8 cellular contexts compared by ENCODE assay signal in the genomic region with DNA sequence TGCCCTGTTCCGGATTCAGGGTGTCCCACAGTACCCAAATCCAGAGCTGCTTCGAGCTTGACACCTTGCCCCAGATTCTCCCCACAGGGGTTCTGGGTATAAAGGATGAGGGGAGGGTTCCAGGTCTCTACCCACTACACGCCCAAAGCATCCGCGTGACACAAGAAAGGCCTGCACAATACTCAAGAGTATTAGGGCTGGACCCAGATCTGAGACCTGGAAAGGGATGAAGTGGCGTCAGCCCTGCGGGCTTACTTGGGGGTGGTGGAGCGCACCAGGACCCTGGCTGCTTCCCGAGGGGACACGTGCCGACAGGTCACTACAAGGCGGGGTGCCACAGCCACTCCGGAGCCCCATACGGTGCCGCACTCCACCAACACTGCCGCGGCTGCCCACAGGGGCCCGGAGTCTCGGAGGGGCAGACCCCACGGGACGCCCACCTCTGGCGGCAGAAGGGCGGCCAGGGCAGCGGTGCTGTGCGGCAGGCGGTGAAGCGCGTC. TPM values are rescaled to one million over a fixed set of nuclear protein-coding genes. Genes with fewer than 3 reads are reported as not detected.
A peak's percentile ranks its signal among the peaks of the same experiment; 100 is the strongest.
DNase-seq lines count a peak whose midpoint lies in the region; ATAC-seq and TF ChIP-seq lines count a peak whose summit lies in the region.

No MANE protein-coding gene starts in this region.

- H3K9ac ChIP-seq in mammary epithelial cell (ENCODE audit: insufficient read depth, low read length), result peak overlapping the region; percentile 78

- H3K4me2 ChIP-seq in mammary epithelial cell (ENCODE audit: insufficient read depth, low read depth, low read length), result peak overlapping the region; percentile 99

- H3K36me3 ChIP-seq in A673 (ENCODE audit: insufficient read depth, low read length, poor library complexity, severe bottlenecking), result peaks cover 9% of the 10 kb centered on the region
- H3K36me3 ChIP-seq in mammary epithelial cell (ENCODE audit: insufficient read depth, low read length), result peaks cover 3% of the 10 kb centered on the region
- H3K36me3 ChIP-seq in mucosa of descending colon (ENCODE audit: low read depth), result no peaks in the 10 kb centered on the region

- peak overlapping the region; percentile 89 for H2AFZ ChIP-seq in mammary epithelial cell (ENCODE audit: low read depth, low read length)

- H3K79me2 ChIP-seq in mammary epithelial cell (ENCODE audit: insufficient read depth, low read length), result peaks cover 60% of the 10 kb centered on the region

- intact Hi-C loops in A673 (cut with micrococcal nuclease; ENCODE audit: unreplicated experiment) (loop anchor here (5.0 kb wide), 2 partner anchors 93 to 237 kb away; partner anchors contain the start of genes LRRC20 and MACROH2A2), mammary epithelial cell (cut with micrococcal nuclease) (loop anchor here (5.0 kb wide), 2 partner anchors 93 to 242 kb away; partner anchors contain the start of gene MACROH2A2), mucosa of descending colon (cut with DNase I, micrococcal nuclease) (no loop called here)

- DNase-seq in A673 (ENCODE audit: low spot score), result no peak
- DNase-seq in mammary epithelial cell, result no peak
- DNase-seq in mucosa of descending colon, result peak in 1 of 3 donors; percentile 70
- DNase-seq in COR-L47 (lab: John Stamatoyannopoulos, UW), result no peak
- DNase-seq in stimulated activated CD4-positive, alpha-beta T cell treated with anti-CD3 and anti-CD28 coated beads, Interleukin-12 subunit alpha, Interleukin-12 subunit beta, amount 100 ng/mL, for 4 hours, result no peak
- no peak for DNase-seq in NCI-H2081 (lab: John Stamatoyannopoulos, UW)

- CTCF ChIA-PET in A673 (lab: Charles Lee), result interaction anchor here (2.4 kb wide), 1 partner anchor 219 kb away, joined by 13 read pairs; no protein-coding TSS in a partner anchor
- CTCF ChIA-PET in mammary epithelial cell (lab: Charles Lee; ENCODE audit: low non-redundant PET), result interaction anchor here (0.7 to 1.9 kb wide), 2 partner anchors 29 to 72 kb away, joined by 3 to 24 read pairs; no protein-coding TSS in a partner anchor

- dilution Hi-C loops in mammary epithelial cell (cut with HindIII; ENCODE audit: low sequenced_read_pairs), result loop anchor here (10.0 kb wide), 2 partner anchors 210 to 240 kb away; partner anchors contain the start of gene LRRC20

- no TSS peak for BruUV-seq in A673 (replicated peaks; lab: Mats Ljungman, UMichigan)
- no TSS peak for BruUV-seq in mammary epithelial cell (replicated peaks; lab: Mats Ljungman, UMichigan)

- no peaks in the 10 kb centered on the region for H3K27me3 ChIP-seq in A673 (replicated peaks; ENCODE audit: insufficient read depth, low read depth, low read length, poor library complexity)
- no peaks in the 10 kb centered on the region for H3K27me3 ChIP-seq in mammary epithelial cell (ENCODE audit: insufficient read depth, low read length)

- H3K9me3 ChIP-seq in A673 (ENCODE audit: low read depth, low read length, poor library complexity, severe bottlenecking), result no peaks in the 10 kb centered on the region
- H3K9me3 ChIP-seq in mammary epithelial cell (replicated peaks; ENCODE audit: insufficient read depth, low read length), result no peaks in the 10 kb centered on the region
- no peaks in the 10 kb centered on the region for H3K9me3 ChIP-seq in mucosa of descending colon

- no peak for TF ChIP-seq CTCF in A673 (conservative IDR thresholded peaks at IDR 0.05; ENCODE audit: low read depth, low read length)
- TF ChIP-seq CTCF in mammary epithelial cell (conservative IDR thresholded peaks at IDR 0.05 in 1 of 2, IDR thresholded peaks at IDR 0.05 in 1 of 2; ENCODE audit: extremely low read depth in 1 of 2, insufficient read depth in 1 of 2, low read depth in 1 of 2, low read length in 2 of 2), result no peak
- no peak for TF ChIP-seq CTCF in mucosa of descending colon (IDR thresholded peaks at IDR 0.05)

- H3K4me1 ChIP-seq in A673 (ENCODE audit: insufficient read depth, low read length, poor library complexity, severe bottlenecking), result peaks cover 24% of the 10 kb centered on the region
- peaks cover 18% of the 10 kb centered on the region for H3K4me1 ChIP-seq in mammary epithelial cell (ENCODE audit: insufficient read depth, low read length)
- peaks cover 19% of the 10 kb centered on the region for H3K4me1 ChIP-seq in mucosa of descending colon (ENCODE audit: low read depth)

- in situ Hi-C loops in mammary epithelial cell (cut with MboI; ENCODE audit: low sequenced_read_pairs in 2 of 2), result no loop called here

- ATAC-seq in GM19025 (IDR thresholded peaks at IDR 0.05; ENCODE audit: low read depth, unreplicated experiment), result peak; percentile 7
- ATAC-seq in HG03565 (IDR thresholded peaks at IDR 0.05; ENCODE audit: unreplicated experiment), result peak; percentile 8
- no peak for ATAC-seq in mucosa of descending colon

- H3K4me3 ChIP-seq in A673 (ENCODE audit: low read depth, low read length, poor library complexity, severe bottlenecking), result peak overlapping the region; percentile 75
- H3K4me3 ChIP-seq in mammary epithelial cell (replicated peaks in 1 of 3; ENCODE audit: insufficient read depth in 1 of 3, low read depth in 2 of 3, low read length in 3 of 3), result peak overlapping the region; percentile 74 to 86 (median 79)
- peak overlapping the region; percentile 54 for H3K4me3 ChIP-seq in mucosa of descending colon

- H4K20me1 ChIP-seq in mammary epithelial cell (ENCODE audit: insufficient read depth, low read length), result no peaks in the 10 kb centered on the region

- H3K27ac ChIP-seq in A673 (ENCODE audit: low read depth, low read length, poor library complexity, severe bottlenecking), result peak overlapping the region; percentile 97
- H3K27ac ChIP-seq in mammary epithelial cell (ENCODE audit: insufficient read depth, low read depth, low read length), result peak overlapping the region; percentile 14

- WGBS in mammary epithelial cell (ENCODE audit: low coverage, missing lambda C conversion rate), result 6% methylated on average over 11 of the region's 28 CpGs

- POLR2A ChIA-PET in A673 (lab: Charles Lee; ENCODE audit: low non-redundant PET), result no interaction called here

RNA-seq across cellular contexts. Expression of gene TYSND1, which starts 1.3 kb away (rescaled TPM):
- 36.5 and 46.3 TPM in 2 replicates for total RNA-seq in A673 (2021)
- 10 to 100 TPM; 21.7 to 30.3 TPM for total RNA-seq in mammary epithelial cell
- polyA plus RNA-seq in mammary epithelial cell, result 13.7 TPM
- polyA minus RNA-seq in mammary epithelial cell, result 14.2 TPM
- total RNA-seq in mucosa of descending colon, result 10 to 100 TPM; 15.3 to 19.7 (median 15.8) TPM

RNA-seq across cellular contexts. Expression of gene AIFM2, which starts 12.6 kb away (rescaled TPM):
- total RNA-seq in A673 (2021), result 4.3 and 5.7 TPM in 2 replicates
- total RNA-seq in mammary epithelial cell, result 1 to 10 TPM; 4.3 to 7.8 TPM
- 4.9 TPM for polyA plus RNA-seq in mammary epithelial cell
- polyA minus RNA-seq in mammary epithelial cell, result 1.9 TPM
- 10 to 100 TPM; 21.0 to 23.0 (median 22.7) TPM for total RNA-seq in mucosa of descending colon

RNA-seq across cellular contexts. Expression of gene SAR1A, which starts 25.1 kb away (rescaled TPM):
- total RNA-seq in A673 (2021) (200 and 215 TPM in 2 replicates), mammary epithelial cell (100 to 1,000 TPM; 116 to 133 TPM), mucosa of descending colon (100 to 1,000 TPM in 1 of 3 donors, 10 to 100 TPM in 2; 77.5 to 102 (median 78.1) TPM)
- 31.7 TPM for polyA plus RNA-seq in mammary epithelial cell
- 414 TPM for polyA minus RNA-seq in mammary epithelial cell

Comparison
In these comparisons a context has a peak if more than half of its experiments do, and no peak if none do; other contexts are left out.
1. intact Hi-C loops: an anchor here in A673 (5.0 kb wide) and mammary epithelial cell (5.0 kb wide); none called in mucosa of descending colon.